ENCODE assay signal across 18 cellular contexts in the genomic region with DNA sequence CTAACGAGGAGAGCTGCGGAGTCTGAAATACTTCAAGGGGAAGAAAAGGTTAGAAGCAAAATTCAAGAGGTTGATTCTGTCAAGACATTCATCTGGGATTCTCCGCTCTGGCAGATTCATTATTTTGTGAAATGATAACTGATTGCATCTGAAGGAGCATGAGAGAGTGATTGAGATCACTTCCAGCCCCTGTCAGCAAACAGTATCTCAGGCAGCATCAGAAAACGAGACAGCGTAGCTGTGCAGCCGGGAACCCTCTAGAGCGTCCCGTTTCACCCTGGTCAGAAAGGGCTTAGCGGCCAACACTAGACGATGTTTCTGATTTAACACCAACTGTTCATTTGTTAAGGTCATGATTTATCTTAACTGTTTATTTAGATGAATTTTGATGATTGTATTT.
DNase-seq lines count a peak whose midpoint lies in the region; ATAC-seq and TF ChIP-seq lines count a peak whose summit lies in the region.
"Had no signal": no experiment of that assay in that cellular context is flagged by ENCODE, and none has a peak within 500 bp of the region (broad histone marks: within the 10 kb centered on the region; RNA-seq: fewer than 3 reads in every experiment).

No MANE protein-coding gene starts in this region.

- no peak for ATAC-seq in GM21717 (IDR thresholded peaks at IDR 0.05; ENCODE audit: unreplicated experiment)
- ATAC-seq in stimulated activated naive CD8-positive, alpha-beta T cell treated with anti-CD3 and anti-CD28 coated beads, Interleukin-15, Interleukin-2, amounts not matched to agents 100 U/mL and 50 U/mL, for 24 hours: no peak
- no peak for ATAC-seq in activated CD8-positive, alpha-beta T cell treated with anti-CD3 and anti-CD28 coated beads for 36 hours
- ATAC-seq: GM23338 had no signal

- peaks cover 0 to 31% (median 5%) of the 10 kb centered on the region in 45 donors for H3K27me3 ChIP-seq in dorsolateral prefrontal cortex
- H3K27me3 ChIP-seq: BLaER1 treated with 17β-estradiol and CSF1 and Interleukin-3, amounts not matched to agents 10 nM and 100 nM had no signal

- peaks cover 49% of the 10 kb centered on the region for H3K27me3 Mint-ChIP-seq in mesothelial cell of epicardium (ENCODE audit: low read depth)
- H3K27me3 Mint-ChIP-seq in activated T-helper 1 cell treated with anti-CD3 and anti-CD28 coated beads, Interleukin-12 subunit alpha, Interleukin-12 subunit beta, Interleukin-2, Interleukin-4 antibody, amounts not matched to agents 30 ng/mL and 10 ng/mL and 1 ng/mL, durations not matched to agents 14 hours and 24 hours and 36 hours (ENCODE audit: insufficient read depth): peaks cover 6% of the 10 kb centered on the region
- peaks cover 20% of the 10 kb centered on the region for H3K27me3 Mint-ChIP-seq in activated CD8-positive, alpha-beta T cell treated with anti-CD3 and anti-CD28 coated beads for 36 hours

- H3K4me3 ChIP-seq in dorsolateral prefrontal cortex: peak overlapping the region in 36 of 59 donors; percentile 0 to 54 (median 24)
- H3K4me3 ChIP-seq: BLaER1 treated with 17β-estradiol and CSF1 and Interleukin-3, amounts not matched to agents 10 nM and 100 nM; GM23338 had no signal

- no peaks in the 10 kb centered on the region for H3K9me3 Mint-ChIP-seq in mesothelial cell of epicardium
- no peaks in the 10 kb centered on the region for H3K9me3 Mint-ChIP-seq in activated T-helper 1 cell treated with anti-CD3 and anti-CD28 coated beads, Interleukin-12 subunit alpha, Interleukin-12 subunit beta, Interleukin-2, Interleukin-4 antibody, amounts not matched to agents 30 ng/mL and 10 ng/mL and 1 ng/mL, durations not matched to agents 14 hours and 24 hours and 36 hours
- no peaks in the 10 kb centered on the region for H3K9me3 Mint-ChIP-seq in activated CD8-positive, alpha-beta T cell treated with anti-CD3 and anti-CD28 coated beads for 36 hours
- H3K9me3 Mint-ChIP-seq: CD4-positive, alpha-beta T cell; GM23338; H9; IgD-negative memory B cell had no signal

- POLR2A ChIA-PET in activated CD8-positive, alpha-beta T cell treated with anti-CD3 and anti-CD28 coated beads for 36 hours (lab: Charles Lee): no interaction called here

- H3K27ac Mint-ChIP-seq in mesothelial cell of epicardium: peak overlapping the region; percentile 58
- H3K27ac Mint-ChIP-seq in activated T-helper 1 cell treated with anti-CD3 and anti-CD28 coated beads, Interleukin-12 subunit alpha, Interleukin-12 subunit beta, Interleukin-2, Interleukin-4 antibody, amounts not matched to agents 30 ng/mL and 10 ng/mL and 1 ng/mL, durations not matched to agents 14 hours and 24 hours and 36 hours: no peak overlapping the region
- H3K27ac Mint-ChIP-seq in activated CD8-positive, alpha-beta T cell treated with anti-CD3 and anti-CD28 coated beads for 36 hours: no peak overlapping the region
- H3K27ac Mint-ChIP-seq: CD4-positive, alpha-beta T cell; GM23338; H9; IgD-negative memory B cell had no signal

- TF ChIP-seq CTCF in dorsolateral prefrontal cortex (IDR thresholded peaks at IDR 0.05 in 54 of 56, conservative IDR thresholded peaks at IDR 0.05 in 2 of 56; ENCODE audit: low read depth in 1 of 56, partially characterized antibody in 56 of 56) (no peak), mesothelial cell of epicardium (IDR thresholded peaks at IDR 0.05; ENCODE audit: unreplicated experiment) (no peak)
- no peak for TF ChIP-seq CTCF in activated CD8-positive, alpha-beta T cell treated with anti-CD3 and anti-CD28 coated beads for 36 hours (IDR thresholded peaks at IDR 0.05)

- CTCF ChIA-PET in activated CD8-positive, alpha-beta T cell treated with anti-CD3 and anti-CD28 coated beads for 36 hours (lab: Charles Lee): interaction anchor here (1.5 kb wide), 1 partner anchor 10 kb away, joined by 3 read pairs; no protein-coding TSS in a partner anchor

- H3K4me3 Mint-ChIP-seq in mesothelial cell of epicardium: no peak overlapping the region
- H3K4me3 Mint-ChIP-seq in activated T-helper 1 cell treated with anti-CD3 and anti-CD28 coated beads, Interleukin-12 subunit alpha, Interleukin-12 subunit beta, Interleukin-2, Interleukin-4 antibody, amounts not matched to agents 30 ng/mL and 10 ng/mL and 1 ng/mL, durations not matched to agents 14 hours and 24 hours and 36 hours: no peak overlapping the region
- H3K4me3 Mint-ChIP-seq in activated CD8-positive, alpha-beta T cell treated with anti-CD3 and anti-CD28 coated beads for 36 hours: no peak overlapping the region
- H3K4me3 Mint-ChIP-seq: CD4-positive, alpha-beta T cell; GM23338; H9; IgD-negative memory B cell had no signal

- no peak overlapping the region for H3K27ac ChIP-seq in dorsolateral prefrontal cortex
- H3K27ac ChIP-seq: 22Rv1; BLaER1 treated with 17β-estradiol and CSF1 and Interleukin-3, amounts not matched to agents 10 nM and 100 nM had no signal

- intact Hi-C loops in dorsolateral prefrontal cortex (cut with DNase I): no loop called here
- intact Hi-C loops in activated T-helper 1 cell treated with anti-CD3 and anti-CD28 coated beads, Interleukin-12 subunit alpha, Interleukin-12 subunit beta, Interleukin-2, Interleukin-4 antibody, amounts not matched to agents 30 ng/mL and 10 ng/mL and 1 ng/mL, durations not matched to agents 14 hours and 24 hours and 36 hours (cut with micrococcal nuclease): no loop called here
- intact Hi-C loops in activated CD8-positive, alpha-beta T cell treated with anti-CD3 and anti-CD28 coated beads for 36 hours (cut with micrococcal nuclease): no loop called here

- no peaks in the 10 kb centered on the region for H3K36me3 Mint-ChIP-seq in mesothelial cell of epicardium
- H3K36me3 Mint-ChIP-seq in activated T-helper 1 cell treated with anti-CD3 and anti-CD28 coated beads, Interleukin-12 subunit alpha, Interleukin-12 subunit beta, Interleukin-2, Interleukin-4 antibody, amounts not matched to agents 30 ng/mL and 10 ng/mL and 1 ng/mL, durations not matched to agents 14 hours and 24 hours and 36 hours (ENCODE audit: low read depth): no peaks in the 10 kb centered on the region
- no peaks in the 10 kb centered on the region for H3K36me3 Mint-ChIP-seq in activated CD8-positive, alpha-beta T cell treated with anti-CD3 and anti-CD28 coated beads for 36 hours (ENCODE audit: low read depth)

- peaks cover 23% of the 10 kb centered on the region for H3K4me1 Mint-ChIP-seq in mesothelial cell of epicardium
- H3K4me1 Mint-ChIP-seq in activated T-helper 1 cell treated with anti-CD3 and anti-CD28 coated beads, Interleukin-12 subunit alpha, Interleukin-12 subunit beta, Interleukin-2, Interleukin-4 antibody, amounts not matched to agents 30 ng/mL and 10 ng/mL and 1 ng/mL, durations not matched to agents 14 hours and 24 hours and 36 hours (ENCODE audit: low read depth): no peaks in the 10 kb centered on the region
- H3K4me1 Mint-ChIP-seq in activated CD8-positive, alpha-beta T cell treated with anti-CD3 and anti-CD28 coated beads for 36 hours (ENCODE audit: low read depth): no peaks in the 10 kb centered on the region
- H3K4me1 Mint-ChIP-seq: GM23338, H9 had no signal

- DNase-seq in COLO829 (ENCODE audit: low spot score) (peak; percentile 8), dorsolateral prefrontal cortex (no peak), globus pallidus (ENCODE audit: low spot score) (peak; percentile 24), mesothelial cell of epicardium (ENCODE audit: low spot score in 2 of 2, unreplicated experiment in 2 of 2) (no peak)
- no peak for DNase-seq in activated T-helper 1 cell treated with anti-CD3 and anti-CD28 coated beads, Interleukin-12 subunit alpha, Interleukin-12 subunit beta, Interleukin-2, Interleukin-4 antibody, amounts not matched to agents 30 ng/mL and 10 ng/mL and 1 ng/mL, durations not matched to agents 14 hours and 24 hours and 36 hours (ENCODE audit: low spot score)
- DNase-seq in stimulated activated naive CD8-positive, alpha-beta T cell treated with anti-CD3 and anti-CD28 coated beads, Interleukin-15, Interleukin-2, amounts not matched to agents 100 U/mL and 50 U/mL, for 24 hours: no peak
- no peak for DNase-seq in activated CD8-positive, alpha-beta T cell treated with anti-CD3 and anti-CD28 coated beads for 36 hours
- DNase-seq: CD4-positive, alpha-beta T cell; COR-L47; DMS153; DMS79 treated with DMSO at 0.1 percent for 48 hours; EL; H9 had no signal

Comparison
In these comparisons a context has a peak if more than half of its experiments do, and no peak if none do; other contexts are left out.
1. DNase-seq: peak in COLO829 (single experiment) and globus pallidus (single experiment); none in dorsolateral prefrontal cortex (0 of 10), mesothelial cell of epicardium (0 of 2), activated T-helper 1 cell treated with anti-CD3 and anti-CD28 coated beads, Interleukin-12 subunit alpha, Interleukin-12 subunit beta, Interleukin-2, Interleukin-4 antibody, amounts not matched to agents 30 ng/mL and 10 ng/mL and 1 ng/mL, durations not matched to agents 14 hours and 24 hours and 36 hours (single experiment), stimulated activated naive CD8-positive, alpha-beta T cell treated with anti-CD3 and anti-CD28 coated beads, Interleukin-15, Interleukin-2, amounts not matched to agents 100 U/mL and 50 U/mL, for 24 hours (single experiment) and activated CD8-positive, alpha-beta T cell treated with anti-CD3 and anti-CD28 coated beads for 36 hours (single experiment).